Comparison of ENCODE assay signal across 25 cellular contexts in genomic region chr4:49516796-49517195, GRCh38.
"Had no signal": no experiment of that assay in that cellular context is flagged by ENCODE, and none has a peak within 500 bp of the region (broad histone marks: within the 10 kb centered on the region; RNA-seq: fewer than 3 reads in every experiment).

No MANE protein-coding gene starts in this region.

- DNase-seq: activated CD4-positive, alpha-beta T cell treated with anti-CD3 and anti-CD28 coated beads for 4 hours; activated CD8-positive, alpha-beta memory T cell treated with anti-CD3 and anti-CD28 coated beads, Interleukin-2, amount 10 ng/mL, durations not matched to agents 7 days and 5 days; activated gamma-delta T cell; activated naive CD4-positive, alpha-beta T cell treated with anti-CD3 and anti-CD28 coated beads for 36 hours; activated T-cell treated with anti-CD3 and anti-CD28 coated beads, Interleukin-2, amount 50 U/mL, for 4 hours; amygdala; Karpas-422; NCI-H1105 treated with DMSO at 0.1 percent for 48 hours; NCI-H1436 treated with DMSO at 0.1 percent for 48 hours; NCI-H187; NCI-H2081; NCI-H510A treated with DMSO at 0.1 percent for 48 hours; NCI-H69; NK-92 treated with Interleukin-12 subunit alpha and Interleukin-12 subunit beta, amount 100 ng/mL, for 24 hours; OCI-M1; RPMI8226; SHP77; SW 1271 had no signal

- H3K36me3 ChIP-seq: SJSA1 had no signal

- H3K27me3 Mint-ChIP-seq: activated CD8-positive, alpha-beta memory T cell treated with anti-CD3 and anti-CD28 coated beads, Interleukin-2, amount 10 ng/mL, durations not matched to agents 7 days and 5 days; activated naive CD8-positive, alpha-beta T cell; brain had no signal

- H3K27me3 ChIP-seq: SJSA1 had no signal

- H3K4me3 ChIP-seq: K562, SJSA1 had no signal

- H3K4me1 Mint-ChIP-seq: activated CD8-positive, alpha-beta memory T cell treated with anti-CD3 and anti-CD28 coated beads, Interleukin-2, amount 10 ng/mL, durations not matched to agents 7 days and 5 days; brain had no signal

- ATAC-seq: activated CD4-positive, CD25-positive, alpha-beta regulatory T cell treated with anti-CD3 and anti-CD28 coated beads, Interleukin-2, amount 50 U/mL, for 24 hours; activated CD8-positive, alpha-beta memory T cell treated with anti-CD3 and anti-CD28 coated beads, Interleukin-2, amount 10 ng/mL, durations not matched to agents 7 days and 5 days; activated T-cell treated with anti-CD3 and anti-CD28 coated beads, Interleukin-2, amount 50 U/mL, for 4 hours; K562; Panc1; SK-N-SH treated with all-trans-retinoic acid at 6 μM for 48 hours had no signal

- H3K9me3 ChIP-seq: SJSA1 had no signal

- H3K27ac ChIP-seq: SJSA1 had no signal

- H3K4me1 ChIP-seq: SJSA1 had no signal

- H3K27ac Mint-ChIP-seq: activated CD8-positive, alpha-beta memory T cell treated with anti-CD3 and anti-CD28 coated beads, Interleukin-2, amount 10 ng/mL, durations not matched to agents 7 days and 5 days; activated naive CD4-positive, alpha-beta T cell treated with anti-CD3 and anti-CD28 coated beads for 36 hours; activated naive CD8-positive, alpha-beta T cell; brain had no signal

- H3K36me3 Mint-ChIP-seq: brain had no signal

- H3K4me3 Mint-ChIP-seq: activated CD8-positive, alpha-beta memory T cell treated with anti-CD3 and anti-CD28 coated beads, Interleukin-2, amount 10 ng/mL, durations not matched to agents 7 days and 5 days; activated naive CD4-positive, alpha-beta T cell treated with anti-CD3 and anti-CD28 coated beads for 36 hours; activated naive CD8-positive, alpha-beta T cell; activated T-cell treated with anti-CD3 and anti-CD28 coated beads, Interleukin-2, amount 50 U/mL, for 4 hours; brain had no signal
